34 cellular contexts compared by ENCODE assay signal in genomic region chr5:81488862-81489261, GRCh38.
"Had no signal": no experiment of that assay in that cellular context is flagged by ENCODE, and none has a peak within 500 bp of the region (broad histone marks: within the 10 kb centered on the region; RNA-seq: fewer than 3 reads in every experiment).

No MANE protein-coding gene starts in this region.

- H3K4me3 ChIP-seq: MG63 had no signal

- H3K27me3 ChIP-seq: MG63 had no signal

- H3K36me3 ChIP-seq: MG63 had no signal

- H3K9me3 ChIP-seq: MG63 had no signal

- DNase-seq: Karpas-422, Kasumi-1, MG63, MM.1S, MV-4-11, NCI-H1048, NCI-H1092, NCI-H1092 treated with DMSO at 0.1 percent for 48 hours, NCI-H1105, NCI-H1105 treated with DMSO at 0.1 percent for 48 hours, NCI-H1417, NCI-H1417 treated with DMSO at 0.1 percent for 48 hours, NCI-H1436, NCI-H1436 treated with DMSO at 0.1 percent for 48 hours, NCI-H146, NCI-H1694, NCI-H1694 treated with DMSO at 0.1 percent for 48 hours, NCI-H187, NCI-H187 treated with DMSO at 0.1 percent for 48 hours, NCI-H1930, NCI-H2029, NCI-H2029 treated with DMSO at 0.1 percent for 48 hours, NCI-H2081, NCI-H2081 treated with DMSO at 0.1 percent for 48 hours, NCI-H2107, NCI-H2171, NCI-H2171 treated with DMSO at 0.1 percent for 48 hours, NCI-H2227 treated with DMSO at 0.1 percent for 48 hours, NCI-H226, NCI-H345, NCI-H446, NCI-H446 treated with DMSO at 0.1 percent for 48 hours, NCI-H510A, NCI-H510A treated with DMSO at 0.1 percent for 48 hours had no signal
